Comparison of ENCODE assay signal across 30 cellular contexts in the genomic region with DNA sequence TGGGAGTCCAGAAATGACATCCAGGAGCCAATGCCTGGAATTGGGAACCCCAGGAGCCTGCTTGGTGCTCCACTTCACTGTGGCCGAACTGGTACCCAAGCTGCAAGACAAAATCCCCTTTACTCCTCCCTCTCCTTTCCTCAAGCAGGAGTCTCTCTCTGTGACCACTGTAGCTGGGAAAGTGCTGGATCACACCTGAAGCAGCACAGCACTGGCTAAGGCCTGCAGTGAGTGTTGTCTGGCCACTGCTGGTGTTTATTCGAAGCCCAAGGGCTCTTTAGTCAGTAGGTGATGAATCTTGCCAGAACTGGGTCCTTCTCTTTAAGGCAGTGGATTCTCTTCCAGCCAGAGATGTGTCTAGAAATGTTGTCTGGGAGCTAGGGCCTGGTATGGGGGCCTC. TPM values are rescaled to one million over a fixed set of nuclear protein-coding genes. Genes with fewer than 3 reads are reported as not detected.
DNase-seq lines count a peak whose midpoint lies in the region; ATAC-seq, FAIRE-seq and TF ChIP-seq lines count a peak whose summit lies in the region.
"Had no signal": no experiment of that assay in that cellular context is flagged by ENCODE, and none has a peak within 500 bp of the region (broad histone marks: within the 10 kb centered on the region; RNA-seq: fewer than 3 reads in every experiment).

No MANE protein-coding gene starts in this region.

- peak overlapping the region; percentile 67; the same call in 1 of the 2 replicates for H3K4me2 ChIP-seq in HepG2 (ENCODE audit: low read depth, low read length)
- H3K4me2 ChIP-seq: KMS-11 had no signal

- H3K4me3 ChIP-seq in HepG2 (replicated peaks in 1 of 3; ENCODE audit: insufficient read depth in 1 of 3, low read depth in 2 of 3, low read length in 3 of 3) (peak overlapping the region in 1 of 3 experiments; percentile 30; a peak in 1 of 6 replicates), right lobe of liver (no peak overlapping the region), left lung (no peak overlapping the region), heart right ventricle (no peak overlapping the region)
- H3K4me3 ChIP-seq: GM23248, HAP-1, SJSA1 had no signal

- no TSS peak for BruUV-seq in HepG2 (replicated peaks; lab: Mats Ljungman, UMichigan)

- H3K27me3 Mint-ChIP-seq in progenitor cell of endocrine pancreas = no peaks in the 10 kb centered on the region
- H3K27me3 Mint-ChIP-seq in activated CD8-positive, alpha-beta memory T cell treated with anti-CD3 and anti-CD28 coated beads, Interleukin-2, amount 10 ng/mL, durations not matched to agents 7 days and 5 days = peaks cover 31% of the 10 kb centered on the region

- H3K27me3 ChIP-seq in HepG2 (ENCODE audit: control insufficient read depth in 1 of 2, insufficient read depth in 2 of 2, low read length in 2 of 2) (no peaks in the 10 kb centered on the region), right lobe of liver (no peaks in the 10 kb centered on the region), left lung (no peaks in the 10 kb centered on the region), heart right ventricle (no peaks in the 10 kb centered on the region)
- H3K27me3 ChIP-seq: BE2C, SJSA1 had no signal

- peak; percentile 49 for ATAC-seq in HepG2
- no peak for ATAC-seq in right lobe of liver
- peak; percentile 41 for ATAC-seq in left lung
- ATAC-seq in heart right ventricle = no peak
- no peak for ATAC-seq in activated CD4-positive, CD25-positive, alpha-beta regulatory T cell treated with anti-CD3 and anti-CD28 coated beads, Interleukin-2, amount 50 U/mL, for 24 hours
- no peak for ATAC-seq in activated CD8-positive, alpha-beta memory T cell treated with anti-CD3 and anti-CD28 coated beads, Interleukin-2, amount 10 ng/mL, durations not matched to agents 7 days and 5 days

- in situ Hi-C loops in HepG2 (cut with HindIII; ENCODE audit: extremely low pct_ligation_motif_present, low pct_unique_long_range_greater_than_20kb) = no loop called here

- no peak for FAIRE-seq in HepG2 (lab: Jason Lieb, UNC)
- FAIRE-seq: GM18507, HTR-8/SVneo had no signal

- TF ChIP-seq POLR2A in HepG2 (IDR thresholded peaks at IDR 0.05; ENCODE audit: insufficient read depth in 1 of 2, low read depth in 2 of 2, low read length in 2 of 2) (no peak), right lobe of liver (IDR thresholded peaks at IDR 0.05) (no peak)

- no peaks in the 10 kb centered on the region for H3K4me1 Mint-ChIP-seq in progenitor cell of endocrine pancreas (ENCODE audit: low read depth)
- no peaks in the 10 kb centered on the region for H3K4me1 Mint-ChIP-seq in activated CD8-positive, alpha-beta memory T cell treated with anti-CD3 and anti-CD28 coated beads, Interleukin-2, amount 10 ng/mL, durations not matched to agents 7 days and 5 days
- H3K4me1 Mint-ChIP-seq: CD8-positive, alpha-beta memory T cell had no signal

- peak overlapping the region; percentile 18 for H3K27ac Mint-ChIP-seq in progenitor cell of endocrine pancreas
- H3K27ac Mint-ChIP-seq in activated CD8-positive, alpha-beta memory T cell treated with anti-CD3 and anti-CD28 coated beads, Interleukin-2, amount 10 ng/mL, durations not matched to agents 7 days and 5 days = no peak overlapping the region
- H3K27ac Mint-ChIP-seq: HFFc6 had no signal

- WGBS in HepG2 (ENCODE audit: low lambda C conversion rate) = 81% methylated on average over 2 of the region's 2 CpGs
- 100% methylated on average over 1 of the region's 2 CpGs for whole genome bisulfite sequencing in right lobe of liver (ENCODE audit: insufficient coverage, low coverage, low lambda C conversion rate, missing lambda C conversion rate)
- WGBS in heart right ventricle, 2 donors = 91 to 98% methylated on average over 2 of the region's 2 CpGs

- TF ChIP-seq EP300 in HepG2 (IDR thresholded peaks at IDR 0.05; ENCODE audit: low read depth in 2 of 2, low read length in 2 of 2) (no peak), HepG2 (CRISPR knock-in tag; IDR thresholded peaks at IDR 0.05; ENCODE audit: borderline replicate concordance) (no peak)

- H3K79me2 ChIP-seq in HepG2 (ENCODE audit: insufficient read depth, low read length) = no peaks in the 10 kb centered on the region

- peaks cover 44% of the 10 kb centered on the region for H3K4me1 ChIP-seq in HepG2 (ENCODE audit: insufficient read depth, low read length)
- no peaks in the 10 kb centered on the region for H3K4me1 ChIP-seq in right lobe of liver
- H3K4me1 ChIP-seq in left lung = no peaks in the 10 kb centered on the region
- no peaks in the 10 kb centered on the region for H3K4me1 ChIP-seq in heart right ventricle
- H3K4me1 ChIP-seq: SJSA1 had no signal

- no peaks in the 10 kb centered on the region for H4K20me1 ChIP-seq in HepG2 (ENCODE audit: insufficient read depth, low read length)

- peak overlapping the region; percentile 97 for H2AFZ ChIP-seq in HepG2 (ENCODE audit: low read length)
- H2AFZ ChIP-seq: GM23248 had no signal

- H3K9me3 ChIP-seq in HepG2 (ENCODE audit: low read length) (no peaks in the 10 kb centered on the region), right lobe of liver (no peaks in the 10 kb centered on the region), left lung (no peaks in the 10 kb centered on the region), heart right ventricle (peaks cover 0 to 16% (median 2%) of the 10 kb centered on the region in 11 donors)
- H3K9me3 ChIP-seq: BE2C had no signal

- H3K36me3 ChIP-seq in HepG2 (replicated peaks in 1 of 2; ENCODE audit: control insufficient read depth in 1 of 2, insufficient read depth in 2 of 2, low read length in 2 of 2) (no peaks in the 10 kb centered on the region), right lobe of liver (no peaks in the 10 kb centered on the region), left lung (no peaks in the 10 kb centered on the region), heart right ventricle (no peaks in the 10 kb centered on the region)
- H3K36me3 ChIP-seq: BE2C, HAP-1, SJSA1 had no signal

- DNase-seq in HepG2 (ENCODE audit: low spot score) (no peak), right lobe of liver (no peak), left lung (no peak), progenitor cell of endocrine pancreas (ENCODE audit: low spot score, unreplicated experiment) (no peak), heart right ventricle (no peak)
- DNase-seq in activated CD8-positive, alpha-beta memory T cell treated with anti-CD3 and anti-CD28 coated beads, Interleukin-2, amount 10 ng/mL, durations not matched to agents 7 days and 5 days = no peak
- DNase-seq: ACHN; BE2C; CD8-positive, alpha-beta memory T cell; GM23248; HFFc6; NCI-H1092; NCI-H1417 treated with DMSO at 0.1 percent for 48 hours; NCI-H1694 treated with DMSO at 0.1 percent for 48 hours; NCI-H2081; NCI-H2227 treated with DMSO at 0.1 percent for 48 hours; NCI-H526 treated with DMSO at 0.1 percent for 48 hours; RPMI8226 had no signal

- no peak; the same call in 1 of the 2 replicates for TF ChIP-seq RAD21 in HepG2 (CRISPR knock-in tag; IDR thresholded peaks at IDR 0.05)

- no peak overlapping the region for H3K4me3 Mint-ChIP-seq in progenitor cell of endocrine pancreas (ENCODE audit: low read depth)
- H3K4me3 Mint-ChIP-seq in activated CD8-positive, alpha-beta memory T cell treated with anti-CD3 and anti-CD28 coated beads, Interleukin-2, amount 10 ng/mL, durations not matched to agents 7 days and 5 days = no peak overlapping the region
- H3K4me3 Mint-ChIP-seq: CD14-positive monocyte; CD8-positive, alpha-beta memory T cell; HFFc6 had no signal

- H3K9me3 Mint-ChIP-seq in progenitor cell of endocrine pancreas (ENCODE audit: low read depth) = peaks cover 12% of the 10 kb centered on the region
- H3K9me3 Mint-ChIP-seq in activated CD8-positive, alpha-beta memory T cell treated with anti-CD3 and anti-CD28 coated beads, Interleukin-2, amount 10 ng/mL, durations not matched to agents 7 days and 5 days (ENCODE audit: low read depth) = no peaks in the 10 kb centered on the region

- intact Hi-C loops in HepG2 (cut with micrococcal nuclease; ENCODE audit: unreplicated experiment) (loop anchor here (5.0 kb wide), 1 partner anchor 34 kb away; no protein-coding TSS in a partner anchor), right lobe of liver (cut with DNase I) (no loop called here), left lung (cut with DNase I) (no loop called here), heart right ventricle (cut with DNase I) (no loop called here)

- H3K9ac ChIP-seq in HepG2 (ENCODE audit: insufficient read depth, low read depth, low read length) = peak overlapping the region; percentile 52
- H3K9ac ChIP-seq: GM23248, KMS-11 had no signal

- POLR2A ChIA-PET in HepG2 (lab: Yijun Ruan, JAX) = interaction anchor here (1.0 to 2.9 kb wide), 6 partner anchors 10 to 194 kb away, joined by 3 to 34 read pairs (median 4); no protein-coding TSS in a partner anchor

- peaks cover 4% of the 10 kb centered on the region for H3K36me3 Mint-ChIP-seq in progenitor cell of endocrine pancreas (ENCODE audit: insufficient read depth)
- H3K36me3 Mint-ChIP-seq in activated CD8-positive, alpha-beta memory T cell treated with anti-CD3 and anti-CD28 coated beads, Interleukin-2, amount 10 ng/mL, durations not matched to agents 7 days and 5 days = peaks cover 1% of the 10 kb centered on the region

- no peak for TF ChIP-seq CTCF in HepG2 (CRISPR knock-in tag; IDR thresholded peaks at IDR 0.05)
- TF ChIP-seq CTCF in right lobe of liver (IDR thresholded peaks at IDR 0.05) = no peak
- no peak for TF ChIP-seq CTCF in left lung (IDR thresholded peaks at IDR 0.05)
- no peak for TF ChIP-seq CTCF in progenitor cell of endocrine pancreas (IDR thresholded peaks at IDR 0.05; ENCODE audit: unreplicated experiment)
- TF ChIP-seq CTCF in heart right ventricle (IDR thresholded peaks at IDR 0.05) = no peak

- CTCF ChIA-PET in HepG2 (lab: Yijun Ruan, JAX; ENCODE audit: low intra/inter-chr PET ratio, low total read pairs) = no interaction called here
- CTCF ChIA-PET in activated CD8-positive, alpha-beta memory T cell treated with anti-CD3 and anti-CD28 coated beads, Interleukin-2, amount 10 ng/mL, durations not matched to agents 7 days and 5 days (lab: Charles Lee) = no interaction called here

- H3K27ac ChIP-seq in HepG2 (ENCODE audit: extremely low read length, insufficient read depth, low read length) = peak overlapping the region; percentile 57
- H3K27ac ChIP-seq in right lobe of liver = no peak overlapping the region
- no peak overlapping the region for H3K27ac ChIP-seq in left lung
- no peak overlapping the region for H3K27ac ChIP-seq in heart right ventricle
- H3K27ac ChIP-seq: 22Rv1, GM23248, KMS-11, SJSA1 had no signal

RNA-seq across cellular contexts. Expression of a gene that starts 26.4 kb away (rescaled TPM):
- total RNA-seq in HepG2 (2016; rRNA removed; fragmentation: Illumina TruSeq; extraction: Trizol) = 0.15 TPM in 2 replicates
- total RNA-seq in HepG2 (2016; cell fraction: cytosol; rRNA removed; fragmentation: Illumina TruSeq; extraction: Trizol; ENCODE audit: low read depth) = 0.53 and 1.1 TPM in 2 replicates
- total RNA-seq in HepG2 (2016; cell fraction: insoluble cytoplasmic fraction; rRNA removed; fragmentation: Illumina TruSeq; extraction: Trizol) = 0.28 TPM in 1 of 2 replicates, not detected in the other
- 0.34 and 0.71 TPM in 2 replicates for total RNA-seq in HepG2 (2016; cell fraction: membrane; rRNA removed; fragmentation: Illumina TruSeq; extraction: Trizol)
- total RNA-seq in HepG2 (2016; cell fraction: nucleus; rRNA removed; fragmentation: Illumina TruSeq; extraction: Trizol) = 0.41 and 0.75 TPM in 2 replicates
- polyA plus RNA-seq in HepG2 (2011; rRNA removed) = 0.11 and 0.20 TPM in 2 replicates
- polyA plus RNA-seq in HepG2 (2011; cell fraction: cytosol; rRNA removed) = not detected in 2 replicates
- 0.19 and 0.80 TPM in 2 replicates for polyA plus RNA-seq in HepG2 (2011; cell fraction: nucleus; rRNA removed)
- polyA plus RNA-seq in HepG2 (2012) = 0.17 and 0.27 TPM in 2 replicates
- not detected in 2 replicates for polyA plus RNA-seq in HepG2 (2016; cell fraction: cytosol; fragmentation: Illumina TruSeq; extraction: Trizol; ENCODE audit: low read depth)
- polyA plus RNA-seq in HepG2 (2016; cell fraction: insoluble cytoplasmic fraction; fragmentation: Illumina TruSeq; extraction: Trizol; ENCODE audit: low read depth) = not detected in 2 replicates
- not detected in 2 replicates for polyA plus RNA-seq in HepG2 (2016; cell fraction: membrane; fragmentation: Illumina TruSeq; extraction: Trizol; ENCODE audit: low read depth)
- not detected in 2 replicates for polyA plus RNA-seq in HepG2 (2016; cell fraction: nucleus; fragmentation: Illumina TruSeq; extraction: Trizol; ENCODE audit: insufficient read depth, low read depth)
- polyA minus RNA-seq in HepG2 (2011; rRNA and poly(A)+ RNA removed; ENCODE audit: low replicate concordance) = 0.23 and 0.32 TPM in 2 replicates
- not detected in 2 replicates for polyA minus RNA-seq in HepG2 (2011; cell fraction: cytosol; rRNA and poly(A)+ RNA removed)
- polyA minus RNA-seq in HepG2 (2011; cell fraction: nucleus; rRNA and poly(A)+ RNA removed) = 1.5 and 2.6 TPM in 2 replicates
- not detected for total RNA-seq in right lobe of liver
- 1 to 10 TPM in 1 of 2 donors, under 1 TPM in 1; 0.67 to 1.0 TPM for total RNA-seq in left lung
- 0.33 and 0.34 TPM in 2 replicates for total RNA-seq in progenitor cell of endocrine pancreas
- total RNA-seq in heart right ventricle = under 1 TPM in 2 of 10 donors, not detected in 8; 0.44 to 0.45 TPM
- polyA plus RNA-seq in heart right ventricle = under 1 TPM in 1 of 2 donors, not detected in 1; 0.06 TPM
- total RNA-seq in activated CD8-positive, alpha-beta memory T cell treated with anti-CD3 and anti-CD28 coated beads, Interleukin-2, amount 10 ng/mL, durations not matched to agents 7 days and 5 days = under 1 TPM; 0.20 to 0.40 TPM
- total RNA-seq: CD8-positive, alpha-beta memory T cell; Daoy; G401; GM23248; NCI-H460; Right ventricle myocardium superior; SJSA1 had no signal
- polyA plus RNA-seq: CD8-positive, alpha-beta memory T cell; GM23248 had no signal

RNA-seq across cellular contexts. Expression of a gene that starts 47.6 kb away (rescaled TPM):
- total RNA-seq in HepG2 (2016; rRNA removed; fragmentation: Illumina TruSeq; extraction: Trizol) (1,135 and 1,941 TPM in 2 replicates), right lobe of liver (100 to 1,000 TPM; 130 to 301 (median 227) TPM), left lung (100 to 1,000 TPM; 579 to 585 TPM), progenitor cell of endocrine pancreas (440 and 445 TPM in 2 replicates), heart right ventricle (100 to 1,000 TPM; 364 to 750 (median 453) TPM)
- 204 and 218 TPM in 2 replicates for total RNA-seq in HepG2 (2016; cell fraction: cytosol; rRNA removed; fragmentation: Illumina TruSeq; extraction: Trizol; ENCODE audit: low read depth)
- total RNA-seq in HepG2 (2016; cell fraction: insoluble cytoplasmic fraction; rRNA removed; fragmentation: Illumina TruSeq; extraction: Trizol) = 1,133 and 2,031 TPM in 2 replicates
- total RNA-seq in HepG2 (2016; cell fraction: membrane; rRNA removed; fragmentation: Illumina TruSeq; extraction: Trizol) = 342 and 376 TPM in 2 replicates
- total RNA-seq in HepG2 (2016; cell fraction: nucleus; rRNA removed; fragmentation: Illumina TruSeq; extraction: Trizol) = 391 and 398 TPM in 2 replicates
- polyA plus RNA-seq in HepG2 (2011; rRNA removed) (199 and 375 TPM in 2 replicates), heart right ventricle (100 to 1,000 TPM; 362 to 367 TPM)
- 180 and 322 TPM in 2 replicates for polyA plus RNA-seq in HepG2 (2011; cell fraction: cytosol; rRNA removed)
- polyA plus RNA-seq in HepG2 (2011; cell fraction: nucleus; rRNA removed) = 56.5 and 80.7 TPM in 2 replicates
- 523 and 688 TPM in 2 replicates for polyA plus RNA-seq in HepG2 (2012)
- 147 and 158 TPM in 2 replicates for polyA plus RNA-seq in HepG2 (2016; cell fraction: cytosol; fragmentation: Illumina TruSeq; extraction: Trizol; ENCODE audit: low read depth)
- 1,845 and 2,024 TPM in 2 replicates for polyA plus RNA-seq in HepG2 (2016; cell fraction: insoluble cytoplasmic fraction; fragmentation: Illumina TruSeq; extraction: Trizol; ENCODE audit: low read depth)
- 291 and 300 TPM in 2 replicates for polyA plus RNA-seq in HepG2 (2016; cell fraction: membrane; fragmentation: Illumina TruSeq; extraction: Trizol; ENCODE audit: low read depth)
- polyA plus RNA-seq in HepG2 (2016; cell fraction: nucleus; fragmentation: Illumina TruSeq; extraction: Trizol; ENCODE audit: insufficient read depth, low read depth) = 648 and 664 TPM in 2 replicates
- 41.7 and 64.0 TPM in 2 replicates for polyA minus RNA-seq in HepG2 (2011; rRNA and poly(A)+ RNA removed; ENCODE audit: low replicate concordance)
- 133 and 146 TPM in 2 replicates for polyA minus RNA-seq in HepG2 (2011; cell fraction: cytosol; rRNA and poly(A)+ RNA removed)
- 169 and 178 TPM in 2 replicates for polyA minus RNA-seq in HepG2 (2011; cell fraction: nucleus; rRNA and poly(A)+ RNA removed)
- 100 to 1,000 TPM; 389 to 451 TPM for total RNA-seq in activated CD8-positive, alpha-beta memory T cell treated with anti-CD3 and anti-CD28 coated beads, Interleukin-2, amount 10 ng/mL, durations not matched to agents 7 days and 5 days

Comparison
In these comparisons a context has a peak if more than half of its experiments do, and no peak if none do; other contexts are left out.
1. ATAC-seq: peak in HepG2 (single experiment) and left lung (single experiment); none in right lobe of liver (0 of 4), heart right ventricle (0 of 8), activated CD4-positive, CD25-positive, alpha-beta regulatory T cell treated with anti-CD3 and anti-CD28 coated beads, Interleukin-2, amount 50 U/mL, for 24 hours (0 of 2) and activated CD8-positive, alpha-beta memory T cell treated with anti-CD3 and anti-CD28 coated beads, Interleukin-2, amount 10 ng/mL, durations not matched to agents 7 days and 5 days (single experiment).